In the genomic region with DNA sequence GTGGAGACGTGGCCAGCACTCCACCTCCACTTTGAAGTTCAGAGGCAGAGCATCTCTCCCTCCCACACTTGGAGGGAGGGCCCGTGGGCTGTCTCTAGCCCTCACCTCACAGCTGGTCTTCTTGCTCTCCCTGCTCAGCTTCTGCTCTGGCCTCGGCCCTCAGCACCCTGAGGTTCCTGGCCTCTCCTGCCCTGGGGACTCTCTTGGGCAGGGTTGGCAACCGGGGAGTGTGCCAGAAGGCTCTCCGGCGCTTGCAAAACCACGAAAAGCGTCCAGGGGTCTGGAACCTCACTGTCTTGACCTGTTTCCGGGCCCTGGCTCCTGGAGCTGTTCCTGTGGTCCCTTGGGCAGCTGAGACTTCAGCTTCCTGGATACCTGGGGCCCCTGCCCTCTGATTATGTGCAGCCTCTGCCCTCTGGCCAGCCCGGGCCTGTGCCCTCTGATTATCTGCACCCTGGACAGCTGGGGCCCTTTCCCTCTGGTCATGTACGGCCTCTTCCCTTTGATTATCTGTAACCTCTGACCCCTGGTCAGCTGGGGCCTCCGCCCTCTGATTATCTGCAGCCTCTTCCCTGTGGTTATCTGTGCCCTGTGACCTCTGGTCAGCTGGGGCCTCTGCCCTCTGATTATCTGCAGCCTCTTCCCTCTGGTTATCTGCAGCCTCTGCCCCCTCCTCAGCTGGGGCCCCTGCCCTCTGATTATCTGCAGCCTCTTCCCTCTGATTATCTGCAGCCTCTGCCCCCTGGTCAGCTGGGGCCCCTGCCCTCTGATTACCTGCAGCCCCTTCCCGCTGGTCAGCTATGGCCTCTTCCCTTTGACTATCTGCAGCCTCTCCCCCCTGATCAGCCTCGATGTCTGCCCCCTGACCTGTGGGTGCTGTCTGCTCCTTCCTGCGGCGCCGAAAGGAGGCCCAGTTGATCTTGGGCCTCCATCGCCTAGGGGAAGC, we compare ENCODE assay signal across 11 cellular contexts. TPM values are rescaled to one million over a fixed set of nuclear protein-coding genes. Genes with fewer than 3 reads are reported as not detected.
DNase-seq lines count a peak whose midpoint lies in the region; ATAC-seq, FAIRE-seq and TF ChIP-seq lines count a peak whose summit lies in the region.
"Had no signal": no experiment of that assay in that cellular context is flagged by ENCODE, and none has a peak within 500 bp of the region (broad histone marks: within the 10 kb centered on the region; RNA-seq: fewer than 3 reads in every experiment).

No MANE protein-coding gene starts in this region.

- in situ Hi-C loops in K562 (cut with MboI) = no loop called here

- no peak for TF ChIP-seq POLR2A in K562 (conservative IDR thresholded peaks at IDR 0.05)

- H3K9me1 ChIP-seq in K562 (ENCODE audit: control insufficient read depth, insufficient read depth, low read length) = peaks cover 4% of the 10 kb centered on the region

- peak; percentile 31; the same call in 1 of the 2 replicates for TF ChIP-seq EP300 in K562 (IDR thresholded peaks at IDR 0.05; ENCODE audit: low read length)

- H3K4me1 Mint-ChIP-seq in CD14-positive monocyte = peaks cover 4% of the 10 kb centered on the region

- no peak for TF ChIP-seq RAD21 in K562 (CRISPR knock-in tag; conservative IDR thresholded peaks at IDR 0.05 in 1 of 2, IDR thresholded peaks at IDR 0.05 in 1 of 2)

- no peak overlapping the region for H2AFZ ChIP-seq in K562 (ENCODE audit: low read depth, low read length)

- peaks cover 86 to 94% (median 88%) of the 10 kb centered on the region in 3 donors for H3K27me3 Mint-ChIP-seq in CD14-positive monocyte (ENCODE audit: low read depth in 3 of 3)

- peaks cover 22 to 62% (median 29%) of the 10 kb centered on the region in 11 experiments for H3K27me3 ChIP-seq in BLaER1 treated with 17β-estradiol and CSF1 and Interleukin-3, amounts not matched to agents 10 nM and 100 nM
- no peaks in the 10 kb centered on the region for H3K27me3 ChIP-seq in K562 (ENCODE audit: control insufficient read depth in 2 of 2, insufficient read depth in 2 of 2, low read length in 2 of 2)

- BruUV-seq in K562 (replicated peaks; lab: Mats Ljungman, UMichigan) = no TSS peak

- H3K27ac Mint-ChIP-seq in CD14-positive monocyte = peak overlapping the region in 1 of 7 donors; percentile 21
- H3K27ac Mint-ChIP-seq: activated B cell treated with CpG ODN at 0.5 μM for 24 hours; naive thymus-derived CD4-positive, alpha-beta T cell had no signal

- H4K20me1 ChIP-seq in BLaER1 treated with 17β-estradiol and CSF1 and Interleukin-3, amounts not matched to agents 10 nM and 100 nM = no peaks in the 10 kb centered on the region; a peak in 1 of 22 replicates
- peaks cover 18% of the 10 kb centered on the region; the same call in 1 of the 2 replicates for H4K20me1 ChIP-seq in K562 (replicated peaks; ENCODE audit: control insufficient read depth, insufficient read depth, low read length)

- intact Hi-C loops in K562 (cut with micrococcal nuclease) = no loop called here
- intact Hi-C loops in CD14-positive monocyte (cut with micrococcal nuclease) = no loop called here

- DNase-seq in K562 (ENCODE audit: extremely low read depth in 1 of 4, low spot score in 3 of 4) (peak in 1 of 4 experiments; percentile 63), retinal pigment epithelial cell (ENCODE audit: low read depth) (no peak), CD14-positive monocyte (ENCODE audit: low spot score) (no peak), NCI-H128 (lab: John Stamatoyannopoulos, UW; ENCODE audit: unreplicated experiment) (no peak), COLO668 (lab: John Stamatoyannopoulos, UW; ENCODE audit: unreplicated experiment) (no peak)
- DNase-seq in central memory CD4-positive, alpha-beta T cell = no peak
- DNase-seq: activated B cell treated with CpG ODN at 0.5 μM for 24 hours; naive thymus-derived CD4-positive, alpha-beta T cell; NCI-H1105 treated with DMSO at 0.1 percent for 48 hours had no signal

- H3K79me2 ChIP-seq in K562 (ENCODE audit: control insufficient read depth, insufficient read depth, low read length) = peaks cover 40% of the 10 kb centered on the region

- TF ChIP-seq CTCF in K562 (IDR thresholded peaks at IDR 0.05 in 2 of 3, conservative IDR thresholded peaks at IDR 0.05 in 1 of 3; ENCODE audit: insufficient read depth in 2 of 3, low read depth in 1 of 3, low read length in 3 of 3) (no peak), retinal pigment epithelial cell (conservative IDR thresholded peaks at IDR 0.05; ENCODE audit: low read depth, low read length) (no peak), CD14-positive monocyte (IDR thresholded peaks at IDR 0.05) (no peak)

- no peaks in the 10 kb centered on the region for H3K36me3 ChIP-seq in BLaER1 treated with 17β-estradiol and CSF1 and Interleukin-3, amounts not matched to agents 10 nM and 100 nM
- peaks cover 18% of the 10 kb centered on the region for H3K36me3 ChIP-seq in K562 (ENCODE audit: control insufficient read depth, insufficient read depth, low read length)

- FAIRE-seq in K562 (lab: Jason Lieb, UNC) = no peak

- 69% methylated on average over 17 of the region's 18 CpGs for WGBS in K562 (ENCODE audit: insufficient coverage, low coverage, missing lambda C conversion rate)

- no peak for ATAC-seq in K562
- ATAC-seq: naive thymus-derived CD4-positive, alpha-beta T cell had no signal

- H3K9ac ChIP-seq in BLaER1 treated with 17β-estradiol and CSF1 and Interleukin-3, amounts not matched to agents 10 nM and 100 nM = 0 out of 22 replicates have a peak overlapping the region, but pooled peaks of 1 of the 11 experiments have one; percentile 19
- H3K9ac ChIP-seq in K562 (ENCODE audit: insufficient read depth in 1 of 2, low read depth in 2 of 2, low read length in 2 of 2) = peak overlapping the region; percentile 91 to 97; a peak in 3 of 4 replicates

- H3K27ac ChIP-seq in BLaER1 treated with 17β-estradiol and CSF1 and Interleukin-3, amounts not matched to agents 10 nM and 100 nM = no peak overlapping the region
- no peak overlapping the region for H3K27ac ChIP-seq in K562 (ENCODE audit: extremely low read depth, low read depth, low read length)

- peak overlapping the region in 1 of 2 donors; percentile 77 for H3K4me3 Mint-ChIP-seq in CD14-positive monocyte
- H3K4me3 Mint-ChIP-seq: activated B cell treated with CpG ODN at 0.5 μM for 24 hours had no signal

- peaks cover 13 to 64% (median 49%) of the 10 kb centered on the region in 10 experiments for H3K4me1 ChIP-seq in BLaER1 treated with 17β-estradiol and CSF1 and Interleukin-3, amounts not matched to agents 10 nM and 100 nM
- peaks cover 30 to 63% of the 10 kb centered on the region in 2 experiments for H3K4me1 ChIP-seq in K562 (replicated peaks in 1 of 2; ENCODE audit: control insufficient read depth in 2 of 2, insufficient read depth in 2 of 2, low read length in 2 of 2)

- CTCF ChIA-PET in K562 (lab: Yijun Ruan, JAX; ENCODE audit: low intra/inter-chr PET ratio) = interaction anchor here (0.7 kb wide), 1 partner anchor 70 kb away, joined by 3 read pairs; no protein-coding TSS in a partner anchor

- H3K4me3 ChIP-seq in BLaER1 treated with 17β-estradiol and CSF1 and Interleukin-3, amounts not matched to agents 10 nM and 100 nM = no peak overlapping the region
- peak overlapping the region; percentile 63 for H3K4me3 ChIP-seq in K562
- peak overlapping the region; percentile 84 for H3K4me3 ChIP-seq in iPS-11a (ENCODE audit: low read depth, low read length)
- H3K4me3 ChIP-seq in retinal pigment epithelial cell (ENCODE audit: low read length) = peak overlapping the region; percentile 67

- POLR2A ChIA-PET in K562 (lab: Yijun Ruan, JAX) = interaction anchor here (0.6 to 1.2 kb wide), 5 partner anchors 14 to 524 kb away, joined by 3 to 4 read pairs (median 3); no protein-coding TSS in a partner anchor

- H3K4me2 ChIP-seq in BLaER1 treated with 17β-estradiol and CSF1 and Interleukin-3, amounts not matched to agents 10 nM and 100 nM = peak overlapping the region in 8 of 11 experiments; percentile 20 to 59 (median 33); a peak in 12 of 22 replicates
- peak overlapping the region; percentile 91 for H3K4me2 ChIP-seq in K562 (ENCODE audit: insufficient read depth, low read length)

- peaks cover 0 to 17% (median 6%) of the 10 kb centered on the region in 11 experiments; a peak in 9 of 22 replicates for H3K9me3 ChIP-seq in BLaER1 treated with 17β-estradiol and CSF1 and Interleukin-3, amounts not matched to agents 10 nM and 100 nM (replicated peaks in 1 of 11)
- H3K9me3 ChIP-seq in K562 (replicated peaks; ENCODE audit: control insufficient read depth, insufficient read depth, low read depth, low read length) = peaks cover 5% of the 10 kb centered on the region

- peaks cover 0 to 3% of the 10 kb centered on the region in 2 donors for H3K36me3 Mint-ChIP-seq in CD14-positive monocyte
- H3K36me3 Mint-ChIP-seq: naive thymus-derived CD4-positive, alpha-beta T cell had no signal

- peaks cover 0 to 21% (median 9%) of the 10 kb centered on the region in 7 donors for H3K9me3 Mint-ChIP-seq in CD14-positive monocyte
- H3K9me3 Mint-ChIP-seq: activated B cell treated with CpG ODN at 0.5 μM for 24 hours had no signal

RNA-seq across cellular contexts. Expression of gene CCDC8, which starts 2.0 kb away (rescaled TPM):
- total RNA-seq in K562 (2011; cell fraction: chromatin; rRNA removed; ENCODE audit: low replicate concordance) = 10.0 and 21.6 TPM in 2 replicates
- 20.5 and 23.5 TPM in 2 replicates for total RNA-seq in K562 (2011; cell fraction: nucleolus; rRNA removed)
- 15.2 and 15.6 TPM in 2 replicates for total RNA-seq in K562 (2011; cell fraction: nucleoplasm; rRNA removed)
- total RNA-seq in K562 (2014; rRNA removed) = 30.8 and 32.4 TPM in 2 replicates
- 6.6 and 9.7 TPM in 2 replicates for total RNA-seq in K562 (2014; rRNA removed; fragmentation: Illumina TruSeq; extraction: Trizol)
- 21.6 and 22.3 TPM in 2 replicates for total RNA-seq in K562 (2015; rRNA removed; fragmentation: Illumina TruSeq; extraction: Trizol)
- total RNA-seq in K562 (2021) = 21.9 and 22.5 TPM in 2 replicates
- 8.0 and 9.1 TPM in 2 replicates for polyA plus RNA-seq in K562 (2011; rRNA removed)
- polyA plus RNA-seq in K562 (2011; cell fraction: cytosol; rRNA removed) = 7.9 and 13.0 TPM in 2 replicates
- 6.3 and 8.5 TPM in 2 replicates for polyA plus RNA-seq in K562 (2011; cell fraction: nucleus; rRNA removed)
- polyA plus RNA-seq in K562 (2012) = 13.6 and 17.1 TPM in 2 replicates
- polyA plus RNA-seq in K562 (2014; fragmentation: Illumina TruSeq; extraction: Trizol) = 15.6 and 17.8 TPM in 2 replicates
- 1 to 10 TPM in 1 of 2 experiments, under 1 TPM in 1; 0.68 to 1.5 TPM for polyA plus RNA-seq in K562 (2014; fragmentation: Nextera tagmentation; extraction: Ambion mirVana)
- polyA plus RNA-seq in K562 (2014; rRNA removed) = 19.9 and 20.8 TPM in 2 replicates
- polyA minus RNA-seq in K562 (2011; rRNA and poly(A)+ RNA removed) = 6.3 and 7.7 TPM in 2 replicates
- 9.2 and 11.5 TPM in 2 replicates for polyA minus RNA-seq in K562 (2011; cell fraction: cytosol; rRNA and poly(A)+ RNA removed)
- polyA minus RNA-seq in K562 (2011; cell fraction: nucleus; rRNA and poly(A)+ RNA removed) = 6.5 and 12.2 TPM in 2 replicates
- polyA plus RNA-seq in CD14-positive monocyte = not detected
- total RNA-seq: activated B cell treated with CpG ODN at 0.5 μM for 24 hours; naive thymus-derived CD4-positive, alpha-beta T cell had no signal
- polyA plus RNA-seq: naive thymus-derived CD4-positive, alpha-beta T cell had no signal

RNA-seq across cellular contexts. Expression of gene PNMA8C, which starts 17.4 kb away (rescaled TPM):
- 0.12 TPM in 1 of 2 replicates, not detected in the other for total RNA-seq in K562 (2011; cell fraction: chromatin; rRNA removed; ENCODE audit: low replicate concordance)
- total RNA-seq in K562 (2011; cell fraction: nucleolus; rRNA removed) = not detected in 2 replicates
- total RNA-seq in K562 (2011; cell fraction: nucleoplasm; rRNA removed) = not detected in 2 replicates
- total RNA-seq in K562 (2014; rRNA removed) (0.04 and 0.05 TPM in 2 replicates), K562 (2014; rRNA removed; fragmentation: Illumina TruSeq; extraction: Trizol) (not detected in 2 replicates), K562 (2015; rRNA removed; fragmentation: Illumina TruSeq; extraction: Trizol) (0.04 TPM in 1 of 2 replicates, not detected in the other), K562 (2021) (0.04 TPM in 1 of 2 replicates, not detected in the other)
- polyA plus RNA-seq in K562 (2011; rRNA removed) (0.01 TPM in 1 of 2 replicates, not detected in the other), K562 (2014; fragmentation: Illumina TruSeq; extraction: Trizol) (not detected in 2 replicates), K562 (2014; fragmentation: Nextera tagmentation; extraction: Ambion mirVana) (not detected), K562 (2014; rRNA removed) (0.05 TPM in 1 of 2 replicates, not detected in the other), CD14-positive monocyte (not detected)
- 0.01 TPM in 2 replicates for polyA plus RNA-seq in K562 (2011; cell fraction: cytosol; rRNA removed)
- 0.03 TPM in 1 of 2 replicates, not detected in the other for polyA plus RNA-seq in K562 (2011; cell fraction: nucleus; rRNA removed)
- 0.03 and 0.05 TPM in 2 replicates for polyA plus RNA-seq in K562 (2012)
- not detected in 2 replicates for polyA minus RNA-seq in K562 (2011; rRNA and poly(A)+ RNA removed)
- polyA minus RNA-seq in K562 (2011; cell fraction: cytosol; rRNA and poly(A)+ RNA removed) = not detected in 2 replicates
- polyA minus RNA-seq in K562 (2011; cell fraction: nucleus; rRNA and poly(A)+ RNA removed) = 0.11 TPM in 1 of 2 replicates, not detected in the other
- total RNA-seq: activated B cell treated with CpG ODN at 0.5 μM for 24 hours; naive thymus-derived CD4-positive, alpha-beta T cell had no signal
- polyA plus RNA-seq: naive thymus-derived CD4-positive, alpha-beta T cell had no signal

Comparison
In these comparisons a context has a peak if more than half of its experiments do, and no peak if none do; other contexts are left out.
1. H3K4me3 ChIP-seq: peak in K562 (single experiment), iPS-11a (single experiment) and retinal pigment epithelial cell (single experiment); none in BLaER1 treated with 17β-estradiol and CSF1 and Interleukin-3, amounts not matched to agents 10 nM and 100 nM (0 of 10).